ENCODE assay signal across 16 cellular contexts in genomic region chr3:21989643-21990042, GRCh38.
"Had no signal": no experiment of that assay in that cellular context is flagged by ENCODE, and none has a peak within 500 bp of the region (broad histone marks: within the 10 kb centered on the region; RNA-seq: fewer than 3 reads in every experiment).

No MANE protein-coding gene starts in this region.

- ATAC-seq: Panc1 had no signal

- DNase-seq: KBM-7, MV-4-11, NCI-H1048, NCI-H146, NCI-H1694 treated with DMSO at 0.1 percent for 48 hours, NCI-H1930, NCI-H2081, NCI-H2107, NCI-H2227 treated with DMSO at 0.1 percent for 48 hours, NCI-H524, NCI-H526 treated with DMSO at 0.1 percent for 48 hours, NCI-H748 treated with DMSO at 0.1 percent for 48 hours, SHP77 had no signal

- H3K27ac ChIP-seq: HL-60, RWPE1 had no signal
